1 cellular context compared by ENCODE assay signal in the genomic region with DNA sequence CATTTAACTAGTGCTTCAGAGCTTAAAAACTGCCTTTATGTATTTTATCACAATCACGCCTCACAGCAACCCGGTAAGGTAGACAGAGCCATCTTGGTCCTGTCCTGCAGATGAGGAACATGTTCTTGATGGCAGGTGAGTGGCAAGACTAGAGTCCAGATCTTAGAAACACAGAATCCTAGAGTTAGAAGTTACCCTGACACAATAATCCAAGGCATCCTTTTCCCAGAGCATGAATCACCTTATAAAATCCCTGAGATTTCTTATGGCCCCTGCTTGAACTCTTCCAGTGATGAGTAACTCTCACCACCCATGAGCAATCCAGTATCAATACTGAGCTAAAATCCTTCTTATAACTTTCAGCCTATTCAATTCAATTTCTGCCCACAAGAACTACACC.
A peak's percentile ranks its signal among the peaks of the same experiment; 100 is the strongest.
TF ChIP-seq lines count a peak whose summit lies in the region.

No MANE protein-coding gene starts in this region.

TF ChIP-seq in SK-N-SH, 30 proteins besides CTCF, POLR2A, EP300 and RAD21:
- TF ChIP-seq, protein P1, sequence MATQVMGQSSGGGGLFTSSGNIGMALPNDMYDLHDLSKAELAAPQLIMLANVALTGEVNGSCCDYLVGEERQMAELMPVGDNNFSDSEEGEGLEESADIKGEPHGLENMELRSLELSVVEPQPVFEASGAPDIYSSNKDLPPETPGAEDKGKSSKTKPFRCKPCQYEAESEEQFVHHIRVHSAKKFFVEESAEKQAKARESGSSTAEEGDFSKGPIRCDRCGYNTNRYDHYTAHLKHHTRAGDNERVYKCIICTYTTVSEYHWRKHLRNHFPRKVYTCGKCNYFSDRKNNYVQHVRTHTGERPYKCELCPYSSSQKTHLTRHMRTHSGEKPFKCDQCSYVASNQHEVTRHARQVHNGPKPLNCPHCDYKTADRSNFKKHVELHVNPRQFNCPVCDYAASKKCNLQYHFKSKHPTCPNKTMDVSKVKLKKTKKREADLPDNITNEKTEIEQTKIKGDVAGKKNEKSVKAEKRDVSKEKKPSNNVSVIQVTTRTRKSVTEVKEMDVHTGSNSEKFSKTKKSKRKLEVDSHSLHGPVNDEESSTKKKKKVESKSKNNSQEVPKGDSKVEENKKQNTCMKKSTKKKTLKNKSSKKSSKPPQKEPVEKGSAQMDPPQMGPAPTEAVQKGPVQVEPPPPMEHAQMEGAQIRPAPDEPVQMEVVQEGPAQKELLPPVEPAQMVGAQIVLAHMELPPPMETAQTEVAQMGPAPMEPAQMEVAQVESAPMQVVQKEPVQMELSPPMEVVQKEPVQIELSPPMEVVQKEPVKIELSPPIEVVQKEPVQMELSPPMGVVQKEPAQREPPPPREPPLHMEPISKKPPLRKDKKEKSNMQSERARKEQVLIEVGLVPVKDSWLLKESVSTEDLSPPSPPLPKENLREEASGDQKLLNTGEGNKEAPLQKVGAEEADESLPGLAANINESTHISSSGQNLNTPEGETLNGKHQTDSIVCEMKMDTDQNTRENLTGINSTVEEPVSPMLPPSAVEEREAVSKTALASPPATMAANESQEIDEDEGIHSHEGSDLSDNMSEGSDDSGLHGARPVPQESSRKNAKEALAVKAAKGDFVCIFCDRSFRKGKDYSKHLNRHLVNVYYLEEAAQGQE (IDR thresholded peaks at IDR 0.05; ENCODE audit: low read depth, low read length) = no peak
- TF ChIP-seq TCF12 (IDR thresholded peaks at IDR 0.05) (peak; percentile 67), FOXM1 (IDR thresholded peaks at IDR 0.05; ENCODE audit: low read depth) (no peak), POLR2AphosphoS5 (IDR thresholded peaks at IDR 0.05; ENCODE audit: low read depth, low read length) (no peak; the same call in 1 of the 2 replicates), RXRA (IDR thresholded peaks at IDR 0.05; ENCODE audit: borderline replicate concordance, low read depth) (peak; percentile 98), MXI1 (IDR thresholded peaks at IDR 0.05; ENCODE audit: low read depth, low read length) (no peak), TEAD4 (IDR thresholded peaks at IDR 0.05; ENCODE audit: borderline replicate concordance, insufficient read depth) (peak; percentile 22; the same call in 1 of the 2 replicates), NFIC (IDR thresholded peaks at IDR 0.05; ENCODE audit: borderline replicate concordance) (peak; percentile 27; the same call in 1 of the 2 replicates), MEF2A (IDR thresholded peaks at IDR 0.05; ENCODE audit: borderline replicate concordance, low read depth) (no peak), FOSL2 (IDR thresholded peaks at IDR 0.05; ENCODE audit: borderline replicate concordance, low read depth) (peak; percentile 90), ELF1 (IDR thresholded peaks at IDR 0.05) (no peak), SIN3A (IDR thresholded peaks at IDR 0.05; ENCODE audit: borderline replicate concordance, low read depth, low read length) (no peak), JUND (IDR thresholded peaks at IDR 0.05) (peak; percentile 59)
- TF ChIP-seq, protein P2, sequence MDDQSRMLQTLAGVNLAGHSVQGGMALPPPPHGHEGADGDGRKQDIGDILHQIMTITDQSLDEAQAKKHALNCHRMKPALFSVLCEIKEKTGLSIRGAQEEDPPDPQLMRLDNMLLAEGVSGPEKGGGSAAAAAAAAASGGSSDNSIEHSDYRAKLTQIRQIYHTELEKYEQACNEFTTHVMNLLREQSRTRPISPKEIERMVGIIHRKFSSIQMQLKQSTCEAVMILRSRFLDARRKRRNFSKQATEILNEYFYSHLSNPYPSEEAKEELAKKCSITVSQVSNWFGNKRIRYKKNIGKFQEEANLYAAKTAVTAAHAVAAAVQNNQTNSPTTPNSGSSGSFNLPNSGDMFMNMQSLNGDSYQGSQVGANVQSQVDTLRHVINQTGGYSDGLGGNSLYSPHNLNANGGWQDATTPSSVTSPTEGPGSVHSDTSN (IDR thresholded peaks at IDR 0.05) = peak; percentile 42; the same call in 1 of the 2 replicates
- TF ChIP-seq, protein P3, sequence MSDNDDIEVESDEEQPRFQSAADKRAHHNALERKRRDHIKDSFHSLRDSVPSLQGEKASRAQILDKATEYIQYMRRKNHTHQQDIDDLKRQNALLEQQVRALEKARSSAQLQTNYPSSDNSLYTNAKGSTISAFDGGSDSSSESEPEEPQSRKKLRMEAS (IDR thresholded peaks at IDR 0.05; ENCODE audit: low read depth) = no peak
- TF ChIP-seq, protein P4, sequence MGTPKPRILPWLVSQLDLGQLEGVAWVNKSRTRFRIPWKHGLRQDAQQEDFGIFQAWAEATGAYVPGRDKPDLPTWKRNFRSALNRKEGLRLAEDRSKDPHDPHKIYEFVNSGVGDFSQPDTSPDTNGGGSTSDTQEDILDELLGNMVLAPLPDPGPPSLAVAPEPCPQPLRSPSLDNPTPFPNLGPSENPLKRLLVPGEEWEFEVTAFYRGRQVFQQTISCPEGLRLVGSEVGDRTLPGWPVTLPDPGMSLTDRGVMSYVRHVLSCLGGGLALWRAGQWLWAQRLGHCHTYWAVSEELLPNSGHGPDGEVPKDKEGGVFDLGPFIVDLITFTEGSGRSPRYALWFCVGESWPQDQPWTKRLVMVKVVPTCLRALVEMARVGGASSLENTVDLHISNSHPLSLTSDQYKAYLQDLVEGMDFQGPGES (IDR thresholded peaks at IDR 0.05; ENCODE audit: low read depth, low read length) = no peak
TF ChIP-seq in SK-N-SH: peak in this region for 7.
